ENCODE assay signal across 1 cellular context in genomic region chr10:71237843-71238623, GRCh38.
A peak's percentile ranks its signal among the peaks of the same experiment; 100 is the strongest.
TF ChIP-seq lines count a peak whose summit lies in the region.

No MANE protein-coding gene starts in this region.

TF ChIP-seq in K562, 482 proteins besides CTCF, POLR2A, EP300 and RAD21:
- TF ChIP-seq ZNF57 (CRISPR knock-in tag; IDR thresholded peaks at IDR 0.05) (no peak), ZNF75A (CRISPR knock-in tag; IDR thresholded peaks at IDR 0.05) (no peak), SNIP1 (IDR thresholded peaks at IDR 0.05; ENCODE audit: low read depth) (no peak), SMAD4 (CRISPR knock-in tag; conservative IDR thresholded peaks at IDR 0.05) (peak; percentile 62; the same call in 1 of the 2 replicates), GTF3C2 (IDR thresholded peaks at IDR 0.05; ENCODE audit: borderline replicate concordance, extremely low read depth, insufficient read length) (no peak), ZNF766 (CRISPR knock-in tag; conservative IDR thresholded peaks at IDR 0.05) (0 out of 2 replicates have a peak, but pooled peaks have one; percentile 45), ZNF583 (CRISPR knock-in tag; IDR thresholded peaks at IDR 0.05) (no peak), GATA2 (CRISPR knock-in tag; IDR thresholded peaks at IDR 0.05) (0 out of 2 replicates have a peak, but pooled peaks have one; percentile 42), PKNOX1 (IDR thresholded peaks at IDR 0.05) (peak; percentile 96), ESRRA (IDR thresholded peaks at IDR 0.05; ENCODE audit: borderline replicate concordance, low read depth) (peak; percentile 68; the same call in 1 of the 2 replicates), THRAP3 (IDR thresholded peaks at IDR 0.05; ENCODE audit: borderline replicate concordance) (no peak), RCOR1 (IDR thresholded peaks at IDR 0.05; ENCODE audit: borderline replicate concordance in 1 of 2, low read depth in 2 of 2, low read length in 2 of 2) (peak in 1 of 2 experiments; percentile 42; a peak in 1 of 4 replicates), HDGF (IDR thresholded peaks at IDR 0.05) (no peak), ZNF395 (CRISPR knock-in tag; IDR thresholded peaks at IDR 0.05) (peak; percentile 44; the same call in 1 of the 2 replicates), AFF1 (IDR thresholded peaks at IDR 0.05; ENCODE audit: low read depth in 1 of 2, partially characterized antibody in 2 of 2) (peak in 1 of 2 experiments; percentile 26), ZNF384 (IDR thresholded peaks at IDR 0.05; ENCODE audit: low read depth, low read length) (peak; percentile 48; the same call in 1 of the 2 replicates), L3MBTL2 (IDR thresholded peaks at IDR 0.05) (peak; percentile 68), MEIS2 (IDR thresholded peaks at IDR 0.05; ENCODE audit: partially characterized antibody) (peak; percentile 76), DPF2 (IDR thresholded peaks at IDR 0.05) (peak; percentile 41; the same call in 1 of the 2 replicates), RBBP5 (IDR thresholded peaks at IDR 0.05; ENCODE audit: borderline replicate concordance, insufficient read depth, low read length, poor library complexity, severe bottlenecking) (no peak), PBX2 (CRISPR knock-in tag; IDR thresholded peaks at IDR 0.05; ENCODE audit: low read depth) (peak; percentile 78), PBX2 (tag; conservative IDR thresholded peaks at IDR 0.05; ENCODE audit: low read depth) (peak; percentile 66; the same call in 1 of the 2 replicates), POLR3G (IDR thresholded peaks at IDR 0.05; ENCODE audit: extremely low read depth, insufficient read length, insufficient replicate concordance) (no peak)
- TF ChIP-seq, protein P1, sequence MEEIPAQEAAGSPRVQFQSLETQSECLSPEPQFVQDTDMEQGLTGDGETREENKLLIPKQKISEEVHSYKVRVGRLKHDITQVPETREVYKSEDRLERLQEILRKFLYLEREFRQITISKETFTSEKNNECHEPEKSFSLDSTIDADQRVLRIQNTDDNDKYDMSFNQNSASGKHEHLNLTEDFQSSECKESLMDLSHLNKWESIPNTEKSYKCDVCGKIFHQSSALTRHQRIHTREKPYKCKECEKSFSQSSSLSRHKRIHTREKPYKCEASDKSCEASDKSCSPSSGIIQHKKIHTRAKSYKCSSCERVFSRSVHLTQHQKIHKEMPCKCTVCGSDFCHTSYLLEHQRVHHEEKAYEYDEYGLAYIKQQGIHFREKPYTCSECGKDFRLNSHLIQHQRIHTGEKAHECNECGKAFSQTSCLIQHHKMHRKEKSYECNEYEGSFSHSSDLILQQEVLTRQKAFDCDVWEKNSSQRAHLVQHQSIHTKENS (CRISPR knock-in tag; IDR thresholded peaks at IDR 0.05), result no peak
- TF ChIP-seq, protein P2, sequence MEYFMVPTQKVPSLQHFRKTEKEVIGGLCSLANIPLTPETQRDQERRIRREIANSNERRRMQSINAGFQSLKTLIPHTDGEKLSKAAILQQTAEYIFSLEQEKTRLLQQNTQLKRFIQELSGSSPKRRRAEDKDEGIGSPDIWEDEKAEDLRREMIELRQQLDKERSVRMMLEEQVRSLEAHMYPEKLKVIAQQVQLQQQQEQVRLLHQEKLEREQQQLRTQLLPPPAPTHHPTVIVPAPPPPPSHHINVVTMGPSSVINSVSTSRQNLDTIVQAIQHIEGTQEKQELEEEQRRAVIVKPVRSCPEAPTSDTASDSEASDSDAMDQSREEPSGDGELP (CRISPR knock-in tag; IDR thresholded peaks at IDR 0.05; ENCODE audit: borderline replicate concordance), result 0 out of 2 replicates have a peak, but pooled peaks have one; percentile 23
